ENCODE assay signal across 8 cellular contexts in genomic region chr3:149658444-149659172, GRCh38. TPM values are rescaled to one million over a fixed set of nuclear protein-coding genes. Genes with fewer than 3 reads are reported as not detected.
DNase-seq lines count a peak whose midpoint lies in the region; ATAC-seq, FAIRE-seq and TF ChIP-seq lines count a peak whose summit lies in the region.

No MANE protein-coding gene starts in this region.

- H3K36me3 Mint-ChIP-seq in activated CD4-positive, alpha-beta T cell treated with anti-CD3 and anti-CD28 coated beads for 36 hours (ENCODE audit: low read depth) = no peaks in the 10 kb centered on the region

- H4K8ac ChIP-seq in H1 (ENCODE audit: extremely low read depth, insufficient read depth, low read length) = peak overlapping the region; percentile 98

- DNase-seq in activated CD4-positive, alpha-beta T cell treated with anti-CD3 and anti-CD28 coated beads for 36 hours = peak; percentile 57
- DNase-seq in activated CD4-positive, alpha-beta T cell treated with anti-CD3 and anti-CD28 coated beads for 1 hour = no peak
- DNase-seq in HAP-1 (ENCODE audit: low spot score in 2 of 2) (peak; percentile 56 to 76), M059J (ENCODE audit: low read depth) (peak; percentile 93), H1 (ENCODE audit: low read depth in 1 of 2, low spot score in 2 of 2) (peak in 1 of 2 experiments; percentile 79), lung (ENCODE audit: low spot score) (peak; percentile 76)
- peak; percentile 33 to 47 for DNase-seq in stimulated activated naive CD8-positive, alpha-beta T cell treated with anti-CD3 and anti-CD28 coated beads, Interleukin-15, amount 100 ng/mL, for 72 hours

- POLR2A ChIA-PET in activated CD4-positive, alpha-beta T cell treated with anti-CD3 and anti-CD28 coated beads for 36 hours (lab: Charles Lee) = no interaction called here
- POLR2A ChIA-PET in H1 (lab: Charles Lee; ENCODE audit: partially characterized antibody) = interaction anchor here (0.8 to 5.8 kb wide), 38 partner anchors 8 to 312 kb away, joined by 3 to 53 read pairs (median 4); partner anchors contain the start of genes COMMD2, PFN2 and RNF13

- intact Hi-C loops in activated CD4-positive, alpha-beta T cell treated with anti-CD3 and anti-CD28 coated beads for 36 hours (cut with DNase I, micrococcal nuclease) = loop anchor here in 1 of 2 experiments (2.0 to 5.0 kb wide), 3 partner anchors 59 to 94 kb away; partner anchors contain the start of gene COMMD2

- no peak overlapping the region for H3K14ac ChIP-seq in H1 (ENCODE audit: insufficient read length)

- H3K27ac Mint-ChIP-seq in activated CD4-positive, alpha-beta T cell treated with anti-CD3 and anti-CD28 coated beads for 36 hours = peak overlapping the region; percentile 27
- H3K27ac Mint-ChIP-seq in stimulated activated naive CD8-positive, alpha-beta T cell treated with anti-CD3 and anti-CD28 coated beads, Interleukin-15, amount 100 ng/mL, for 72 hours = peak overlapping the region in 1 of 2 donors; percentile 66

- peak overlapping the region; percentile 95 to 99 for H3K4me2 ChIP-seq in H1 (ENCODE audit: insufficient read depth in 1 of 2, low read depth in 2 of 2, low read length in 2 of 2)

- CTCF ChIA-PET in activated CD4-positive, alpha-beta T cell treated with anti-CD3 and anti-CD28 coated beads for 36 hours (lab: Charles Lee) = interaction anchor here (0.6 to 1.5 kb wide), 3 partner anchors 11 to 186 kb away, joined by 3 to 4 read pairs (median 3); partner anchors contain the start of gene COMMD2
- CTCF ChIA-PET in H1 (lab: Charles Lee; ENCODE audit: partially characterized antibody) = interaction anchor here (1.1 to 5.3 kb wide), 10 partner anchors 12 to 150 kb away, joined by 3 to 35 read pairs (median 5); no protein-coding TSS in a partner anchor

- H4K5ac ChIP-seq in H1 (ENCODE audit: insufficient read length, low read depth, low read length) = peak overlapping the region; percentile 82

- H4K91ac ChIP-seq in H1 (replicated peaks; ENCODE audit: insufficient read length, low read length) = peak overlapping the region; percentile 94

- H3K4me1 ChIP-seq in HAP-1 (peaks cover 74% of the 10 kb centered on the region), H1 (replicated peaks in 1 of 4; ENCODE audit: control insufficient read depth in 3 of 4, insufficient read depth in 4 of 4, low read length in 3 of 4) (peaks cover 0 to 7% (median 2%) of the 10 kb centered on the region in 4 experiments), lung (ENCODE audit: control insufficient read depth in 2 of 2, insufficient read depth in 2 of 2, low read length in 2 of 2) (peaks cover 3 to 5% of the 10 kb centered on the region in 2 donors)

- peak; percentile 31 to 59; a peak in 2 of 3 replicates for TF ChIP-seq POLR2A in H1 (IDR thresholded peaks at IDR 0.05; ENCODE audit: control extremely low read depth in 1 of 2, low read depth in 2 of 2, low read length in 2 of 2)

- peak overlapping the region; percentile 89; the same call in 1 of the 2 replicates for H2AK5ac ChIP-seq in H1 (ENCODE audit: low read depth, low read length)

- peaks cover 50% of the 10 kb centered on the region for H3K27me3 Mint-ChIP-seq in activated CD4-positive, alpha-beta T cell treated with anti-CD3 and anti-CD28 coated beads for 36 hours
- H3K27me3 Mint-ChIP-seq in stimulated activated naive CD8-positive, alpha-beta T cell treated with anti-CD3 and anti-CD28 coated beads, Interleukin-15, amount 100 ng/mL, for 72 hours = peaks cover 79% of the 10 kb centered on the region

- peaks cover 0 to 19% of the 10 kb centered on the region in 2 experiments; a peak in 3 of 4 replicates for H3K79me2 ChIP-seq in H1 (ENCODE audit: control insufficient read depth in 1 of 2, insufficient read depth in 2 of 2, low read length in 2 of 2)

- H3K4me3 Mint-ChIP-seq in activated CD4-positive, alpha-beta T cell treated with anti-CD3 and anti-CD28 coated beads for 36 hours = peak overlapping the region; percentile 69
- H3K4me3 Mint-ChIP-seq in stimulated activated naive CD8-positive, alpha-beta T cell treated with anti-CD3 and anti-CD28 coated beads, Interleukin-15, amount 100 ng/mL, for 72 hours = peak overlapping the region; percentile 90

- H2BK120ac ChIP-seq in H1 (replicated peaks; ENCODE audit: low read depth, low read length) = peak overlapping the region; percentile 61

- H3K27me3 ChIP-seq in HAP-1 (ENCODE audit: low read depth) = no peaks in the 10 kb centered on the region
- peaks cover 0 to 12% (median 8%) of the 10 kb centered on the region in 4 experiments; a peak in 4 of 7 replicates for H3K27me3 ChIP-seq in H1 (replicated peaks in 1 of 4; ENCODE audit: control insufficient read depth in 3 of 4, extremely low read depth in 1 of 4, insufficient read depth in 3 of 4, low read length in 3 of 4)
- no peaks in the 10 kb centered on the region for H3K27me3 ChIP-seq in lung (ENCODE audit: control insufficient read depth, insufficient read depth)

- H2BK20ac ChIP-seq in H1 (ENCODE audit: low read length) = peak overlapping the region; percentile 23; the same call in 1 of the 2 replicates

- no peak overlapping the region for H2AFZ ChIP-seq in H1 (ENCODE audit: low read length)

- in situ Hi-C loops in HAP-1 (cut with MboI; ENCODE audit: low sequenced_read_pairs) = no loop called here

- peak in 1 of 2 experiments; percentile 29; a peak in 1 of 4 replicates for TF ChIP-seq RAD21 in H1 (IDR thresholded peaks at IDR 0.05 in 1 of 2, conservative IDR thresholded peaks at IDR 0.05 in 1 of 2; ENCODE audit: low read depth in 2 of 2, low read length in 2 of 2)

- no peak overlapping the region for H3K23ac ChIP-seq in H1 (ENCODE audit: insufficient read length)

- H2BK12ac ChIP-seq in H1 (ENCODE audit: low read depth, low read length) = peak overlapping the region; percentile 96

- peak; percentile 64 for ATAC-seq in activated CD4-positive, alpha-beta T cell treated with anti-CD3 and anti-CD28 coated beads for 36 hours
- ATAC-seq in lung (ENCODE audit: insufficient read depth, low FRiP score) = peak; percentile 36
- peak; percentile 80 for ATAC-seq in stimulated activated naive CD8-positive, alpha-beta T cell treated with anti-CD3 and anti-CD28 coated beads, Interleukin-15, amount 100 ng/mL, for 72 hours

- WGBS in H1 (ENCODE audit: extremely low coverage in 1 of 2, insufficient coverage in 1 of 2, insufficient read length in 1 of 2, insufficient replicate concordance in 2 of 2, low coverage in 1 of 2, low lambda C conversion rate in 2 of 2, missing lambda C conversion rate in 1 of 2), 2 experiments = 4% methylated on average over 24 of the region's 33 CpGs; no CpG with 5 or more reads in 1 of the 2 experiments
- 1 to 2% methylated on average over 33 of the region's 33 CpGs for WGBS in lung, 2 donors

- peak overlapping the region; percentile 96 for H2BK5ac ChIP-seq in H1 (ENCODE audit: low read depth, low read length)

- peak overlapping the region; percentile 85 to 95 (median 90) for H3K9ac ChIP-seq in H1 (replicated peaks in 1 of 4; ENCODE audit: extremely low read depth in 1 of 4, low read depth in 3 of 4, low read length in 3 of 4)

- TF ChIP-seq CTCF in WI38 (IDR thresholded peaks at IDR 0.05; ENCODE audit: low read depth, low read length) = no peak
- no peak for TF ChIP-seq CTCF in H1 (IDR thresholded peaks at IDR 0.05; ENCODE audit: control extremely low read depth in 1 of 3, insufficient read depth in 1 of 3, low read depth in 1 of 3, low read length in 3 of 3)
- no peak for TF ChIP-seq CTCF in lung (IDR thresholded peaks at IDR 0.05; ENCODE audit: control extremely low read depth, extremely low read depth)

- peak overlapping the region; percentile 98 for H3K18ac ChIP-seq in H1 (ENCODE audit: extremely low read depth, low read length)

- peak overlapping the region; percentile 27 for H3K4ac ChIP-seq in H1 (replicated peaks; ENCODE audit: insufficient read length, low read depth, low read length)

- H3K4me3 ChIP-seq in HAP-1 (peak overlapping the region; percentile 67), WI38 (ENCODE audit: low read depth, low read length) (peak overlapping the region; percentile 92), H1 (ENCODE audit: extremely low read depth in 1 of 4, insufficient read depth in 2 of 4, low read depth in 3 of 4, low read length in 4 of 4) (peak overlapping the region; percentile 53 to 83 (median 73)), lung (peak overlapping the region; percentile 89)

- TF ChIP-seq EP300 in H1 (IDR thresholded peaks at IDR 0.05; ENCODE audit: borderline replicate concordance in 1 of 2, low read depth in 2 of 2, low read length in 2 of 2) = no peak

- no peaks in the 10 kb centered on the region for H3K9me3 ChIP-seq in HAP-1
- H3K9me3 ChIP-seq in H1 (ENCODE audit: insufficient read depth in 2 of 2, low read depth in 1 of 2, low read length in 1 of 2) = no peaks in the 10 kb centered on the region
- H3K9me3 ChIP-seq in lung (ENCODE audit: control insufficient read depth in 2 of 2, insufficient read depth in 1 of 2, low read length in 1 of 2) = peaks cover 0 to 4% of the 10 kb centered on the region in 2 donors

- peaks cover 16% of the 10 kb centered on the region for H3K36me3 ChIP-seq in HAP-1 (replicated peaks)
- 0 out of 8 replicates have a peak, but pooled peaks cover 0 to 3% (median 0%) of the 10 kb centered on the region in 4 experiments for H3K36me3 ChIP-seq in H1 (ENCODE audit: control insufficient read depth in 2 of 4, insufficient read depth in 4 of 4, low read length in 3 of 4)
- no peaks in the 10 kb centered on the region for H3K36me3 ChIP-seq in lung (ENCODE audit: control insufficient read depth in 2 of 2, insufficient read depth in 2 of 2, low read length in 2 of 2)

- H3K27ac ChIP-seq in H1 (ENCODE audit: low read depth, low read length) (peak overlapping the region; percentile 98), lung (ENCODE audit: low read depth in 1 of 2, low read length in 1 of 2) (peak overlapping the region; percentile 96 to 98)

- 0 out of 2 replicates have a peak overlapping the region, but pooled peaks have one; percentile 55 for H2BK15ac ChIP-seq in H1 (ENCODE audit: low read length)

- H4K20me1 ChIP-seq in H1 (replicated peaks in 1 of 2; ENCODE audit: control insufficient read depth in 1 of 2, insufficient read depth in 2 of 2, low read length in 2 of 2) = peaks cover 0 to 4% of the 10 kb centered on the region in 2 experiments

- FAIRE-seq in H1 (lab: Jason Lieb, UNC) = no peak

- peaks cover 5% of the 10 kb centered on the region for H3K79me1 ChIP-seq in H1 (ENCODE audit: low read depth, low read length)

- H3K56ac ChIP-seq in H1 (replicated peaks; ENCODE audit: insufficient read length, low read depth, low read length) = peak overlapping the region; percentile 88

- H3K9me3 Mint-ChIP-seq in activated CD4-positive, alpha-beta T cell treated with anti-CD3 and anti-CD28 coated beads for 36 hours (ENCODE audit: low read depth) = no peaks in the 10 kb centered on the region
- H3K9me3 Mint-ChIP-seq in stimulated activated naive CD8-positive, alpha-beta T cell treated with anti-CD3 and anti-CD28 coated beads, Interleukin-15, amount 100 ng/mL, for 72 hours = no peaks in the 10 kb centered on the region

- peaks cover 26% of the 10 kb centered on the region for H3K23me2 ChIP-seq in H1 (ENCODE audit: low read depth, low read length)

- H3K4me1 Mint-ChIP-seq in activated CD4-positive, alpha-beta T cell treated with anti-CD3 and anti-CD28 coated beads for 36 hours = peaks cover 12% of the 10 kb centered on the region
- H3K4me1 Mint-ChIP-seq in stimulated activated naive CD8-positive, alpha-beta T cell treated with anti-CD3 and anti-CD28 coated beads, Interleukin-15, amount 100 ng/mL, for 72 hours = peaks cover 18% of the 10 kb centered on the region

RNA-seq across cellular contexts. Expression of gene WWTR1, which starts 0.8 kb away (rescaled TPM):
- under 1 TPM; 0.46 to 0.54 TPM for total RNA-seq in activated CD4-positive, alpha-beta T cell treated with anti-CD3 and anti-CD28 coated beads for 36 hours
- 25.0 and 36.4 TPM in 2 replicates for total RNA-seq in M059J (2014; rRNA removed; shearing (Covaris generic))
- 18.6 and 19.2 TPM in 2 replicates for total RNA-seq in H1 (2021; fragmentation: NEBNext Ultra II Directional; extraction: Animal tissue kit (Norgen Biotek cat#: 25700))
- polyA plus RNA-seq in H1 (2011; rRNA removed) (15.7 and 19.2 TPM in 2 replicates), lung (10 to 100 TPM; 29.3 to 37.9 TPM)
- polyA plus RNA-seq in H1 (2011; cell fraction: cytosol; rRNA removed) = 13.0 TPM
- polyA plus RNA-seq in H1 (2011; cell fraction: nucleus; rRNA removed) = 27.0 TPM
- polyA plus RNA-seq in H1 (2012, experiment 1 of 2) = 9.0 to 17.1 TPM (median 11.7 TPM) in 4 replicates
- 7.5 TPM for polyA plus RNA-seq in H1 (2012, experiment 2 of 2)
- polyA plus RNA-seq in H1 (2013, experiment 1 of 2) = 12.6 TPM
- 12.3 TPM for polyA plus RNA-seq in H1 (2013, experiment 2 of 2)
- 25.0 and 28.6 TPM in 2 replicates for polyA minus RNA-seq in H1 (2011; rRNA and poly(A)+ RNA removed)
- 13.1 TPM for polyA minus RNA-seq in H1 (2011; cell fraction: cytosol; rRNA and poly(A)+ RNA removed)
- polyA minus RNA-seq in H1 (2011; cell fraction: nucleus; rRNA and poly(A)+ RNA removed) = 71.1 TPM
- total RNA-seq in lung = 100 to 1,000 TPM in 1 of 2 donors, 10 to 100 TPM in 1; 88.9 to 186 TPM

Comparison
In these comparisons a context has a peak if more than half of its experiments do, and no peak if none do; other contexts are left out.
1. RNA of gene WWTR1, which starts 0.8 kb away (total RNA-seq): 88.9 to 186 TPM in lung, 25.0 to 36.4 TPM in M059J and 18.6 to 19.2 TPM in H1; 0.46 to 0.54 TPM in activated CD4-positive, alpha-beta T cell treated with anti-CD3 and anti-CD28 coated beads for 36 hours; every median in the first group is over 10 times any median in the second.
2. Peak in every context shown above with its lines, with median percentiles within 50 percentile points of each other: ATAC-seq and H3K4me3 ChIP-seq.